10 cellular contexts compared by ENCODE assay signal in genomic region chr12:114691810-114692557, GRCh38. TPM values are rescaled to one million over a fixed set of nuclear protein-coding genes. Genes with fewer than 3 reads are reported as not detected.
DNase-seq lines count a peak whose midpoint lies in the region; ATAC-seq and TF ChIP-seq lines count a peak whose summit lies in the region.
"Had no signal": no experiment of that assay in that cellular context is flagged by ENCODE, and none has a peak within 500 bp of the region (broad histone marks: within the 10 kb centered on the region; RNA-seq: fewer than 3 reads in every experiment).

No MANE protein-coding gene starts in this region.

- no peaks in the 10 kb centered on the region for H3K9me3 ChIP-seq in upper lobe of left lung
- H3K9me3 ChIP-seq in mucosa of descending colon = no peaks in the 10 kb centered on the region

- peak overlapping the region; percentile 92 for H3K4me3 Mint-ChIP-seq in mesothelial cell of epicardium
- H3K4me3 Mint-ChIP-seq: activated T-cell treated with anti-CD3 and anti-CD28 coated beads, Interleukin-2, amount 50 U/mL, for 72 hours had no signal

- no peak for TF ChIP-seq POLR2A in upper lobe of left lung (IDR thresholded peaks at IDR 0.05)

- ATAC-seq in upper lobe of left lung (ENCODE audit: low FRiP score in 2 of 2) (no peak), mucosa of descending colon (no peak)
- ATAC-seq: activated T-cell treated with anti-CD3 and anti-CD28 coated beads, Interleukin-2, amount 50 U/mL, for 72 hours had no signal

- WGBS in upper lobe of left lung, 2 donors = 34% methylated on average over 27 to 49 of the region's 57 CpGs

- TF ChIP-seq CTCF in epithelial cell of esophagus (IDR thresholded peaks at IDR 0.05; ENCODE audit: insufficient read depth, low read depth, low read length, missing control alignments) (no peak), mesothelial cell of epicardium (IDR thresholded peaks at IDR 0.05; ENCODE audit: unreplicated experiment) (no peak), upper lobe of left lung (IDR thresholded peaks at IDR 0.05) (no peak), mucosa of descending colon (IDR thresholded peaks at IDR 0.05) (no peak)

- H3K36me3 Mint-ChIP-seq in mesothelial cell of epicardium = no peaks in the 10 kb centered on the region

- peaks cover 85% of the 10 kb centered on the region for H3K4me1 Mint-ChIP-seq in mesothelial cell of epicardium

- H3K27ac ChIP-seq in upper lobe of left lung = peak overlapping the region; percentile 67 to 78 (median 71)

- no peak for TF ChIP-seq EP300 in upper lobe of left lung (IDR thresholded peaks at IDR 0.05)

- intact Hi-C loops in mucosa of descending colon (cut with DNase I, micrococcal nuclease) = no loop called here

- H3K27me3 Mint-ChIP-seq in mesothelial cell of epicardium (ENCODE audit: low read depth) = no peaks in the 10 kb centered on the region

- H3K4me3 ChIP-seq in epithelial cell of esophagus (ENCODE audit: low read length) = peak overlapping the region; percentile 46
- peak overlapping the region; percentile 1 to 51 (median 42) for H3K4me3 ChIP-seq in upper lobe of left lung
- no peak overlapping the region for H3K4me3 ChIP-seq in mucosa of descending colon

- no peaks in the 10 kb centered on the region for H3K36me3 ChIP-seq in upper lobe of left lung
- no peaks in the 10 kb centered on the region for H3K36me3 ChIP-seq in mucosa of descending colon (ENCODE audit: low read depth)

- H3K27me3 ChIP-seq in upper lobe of left lung = peaks cover 0 to 27% (median 7%) of the 10 kb centered on the region in 4 donors

- H3K4me1 ChIP-seq in upper lobe of left lung (peaks cover 0 to 24% (median 3%) of the 10 kb centered on the region in 4 donors), mucosa of descending colon (ENCODE audit: low read depth) (no peaks in the 10 kb centered on the region)

- DNase-seq in NCI-H748 (lab: John Stamatoyannopoulos, UW; ENCODE audit: unreplicated experiment) = peak; percentile 40
- no peak for DNase-seq in NCI-H748 treated with DMSO at 0.1 percent for 48 hours (lab: John Stamatoyannopoulos, UW)
- no peak for DNase-seq in epithelial cell of esophagus (ENCODE audit: low read depth)
- no peak for DNase-seq in mesothelial cell of epicardium (ENCODE audit: low spot score in 2 of 2, unreplicated experiment in 2 of 2)
- peak in 1 of 2 donors; percentile 58 for DNase-seq in upper lobe of left lung
- DNase-seq in Kasumi-1 (lab: John Stamatoyannopoulos, UW) = no peak
- DNase-seq in NCI-H2171 (lab: John Stamatoyannopoulos, UW) = no peak
- DNase-seq in mucosa of descending colon = no peak
- DNase-seq: activated T-cell treated with anti-CD3 and anti-CD28 coated beads, Interleukin-2, amount 50 U/mL, for 72 hours; T-helper 9 cell had no signal

- H3K27ac Mint-ChIP-seq in mesothelial cell of epicardium = peak overlapping the region; percentile 100
- H3K27ac Mint-ChIP-seq: activated T-cell treated with anti-CD3 and anti-CD28 coated beads, Interleukin-2, amount 50 U/mL, for 72 hours had no signal

- no peaks in the 10 kb centered on the region for H3K9me3 Mint-ChIP-seq in mesothelial cell of epicardium
- H3K9me3 Mint-ChIP-seq: activated T-cell treated with anti-CD3 and anti-CD28 coated beads, Interleukin-2, amount 50 U/mL, for 72 hours had no signal

RNA-seq across cellular contexts. Expression of gene TBX3, which starts 8.0 kb away (rescaled TPM):
- total RNA-seq in mesothelial cell of epicardium = 409 to 427 TPM (median 425 TPM) in 3 replicates
- 100 to 1,000 TPM in 1 of 6 donors, 10 to 100 TPM in 5; 29.5 to 107 (median 36.2) TPM for total RNA-seq in upper lobe of left lung
- total RNA-seq in mucosa of descending colon = 10 to 100 TPM in 2 of 3 donors, 1 to 10 TPM in 1; 8.1 to 13.9 (median 10.8) TPM
